ENCODE assay signal across 1 cellular context in the genomic region with DNA sequence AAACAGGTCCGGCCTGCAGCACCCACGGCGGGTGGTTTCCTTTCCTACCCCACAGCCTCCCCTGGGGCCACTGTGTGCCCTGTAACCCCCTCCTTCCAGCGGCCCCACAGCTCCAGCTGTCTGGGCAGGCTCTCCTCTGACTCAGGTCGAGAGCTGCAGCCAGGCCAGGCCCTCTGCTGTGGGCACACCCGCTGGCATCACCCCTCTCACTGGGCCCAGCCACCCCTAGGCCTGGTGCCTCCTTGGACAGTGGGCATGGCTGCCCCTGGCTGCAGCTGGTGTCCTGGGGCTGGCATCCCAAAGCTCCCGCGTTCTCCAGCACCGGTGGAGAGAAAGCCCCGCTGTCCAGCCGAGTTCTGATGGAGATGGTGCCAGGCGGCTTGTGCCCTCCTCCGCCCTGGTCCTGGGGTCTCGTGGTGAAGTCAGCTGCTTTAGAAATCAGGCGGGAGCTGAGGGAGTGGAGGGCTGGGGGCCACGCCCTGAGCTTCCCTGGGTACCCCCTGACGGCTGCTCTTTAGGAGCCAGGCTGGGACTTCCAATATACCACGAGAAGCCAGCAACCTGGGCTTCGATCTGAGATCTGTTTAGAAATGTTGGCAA.
TF ChIP-seq lines count a peak whose summit lies in the region.

No MANE protein-coding gene starts in this region.

TF ChIP-seq in H1, 55 proteins besides CTCF, POLR2A, EP300 and RAD21:
- TF ChIP-seq TBP (IDR thresholded peaks at IDR 0.05; ENCODE audit: low read depth, low read length) (no peak), TAF7 (optimal IDR thresholded peaks at IDR 0.05; ENCODE audit: borderline replicate concordance, low read depth, low read length) (no peak), FOSL1 (IDR thresholded peaks at IDR 0.05; ENCODE audit: insufficient read depth, low read depth, low read length) (no peak), RNF2 (IDR thresholded peaks at IDR 0.05; ENCODE audit: borderline replicate concordance, low read depth, low read length, missing control alignments, poor library complexity, severe bottlenecking) (no peak), CHD1 (IDR thresholded peaks at IDR 0.05; ENCODE audit: low read depth, low read length) (no peak), TEAD4 (IDR thresholded peaks at IDR 0.05; ENCODE audit: low read depth, low read length) (no peak), ZNF274 (IDR thresholded peaks at IDR 0.05; ENCODE audit: borderline replicate concordance, extremely low read depth, low read length) (no peak), SIN3A (conservative IDR thresholded peaks at IDR 0.05 in 1 of 2, IDR thresholded peaks at IDR 0.05 in 1 of 2; ENCODE audit: low read depth in 1 of 2, low read length in 2 of 2) (no peak), PHF8 (conservative IDR thresholded peaks at IDR 0.05; ENCODE audit: low read depth, low read length) (no peak), CREB1 (IDR thresholded peaks at IDR 0.05) (no peak), SP1 (IDR thresholded peaks at IDR 0.05; ENCODE audit: low read depth, low read length) (no peak), JUN (IDR thresholded peaks at IDR 0.05; ENCODE audit: low read depth, low read length) (no peak)
